Comparison of ENCODE assay signal across 25 cellular contexts in genomic region chrX:70046978-70047377, GRCh38. TPM values are rescaled to one million over a fixed set of nuclear protein-coding genes. Genes with fewer than 3 reads are reported as not detected.
A peak's percentile ranks its signal among the peaks of the same experiment; 100 is the strongest.
DNase-seq lines count a peak whose midpoint lies in the region; ATAC-seq and TF ChIP-seq lines count a peak whose summit lies in the region.
"Had no signal": no experiment of that assay in that cellular context is flagged by ENCODE, and none has a peak within 500 bp of the region (broad histone marks: within the 10 kb centered on the region; RNA-seq: fewer than 3 reads in every experiment).

No MANE protein-coding gene starts in this region.

- no peak for ATAC-seq in HG02981 (IDR thresholded peaks at IDR 0.05; ENCODE audit: unreplicated experiment)
- ATAC-seq: gastrocnemius medialis; natural killer cell treated with Interleukin-12 subunit alpha and Interleukin-12 subunit beta and Interleukin-15 and Interleukin-18, amount 100 ng/mL, for 72 hours had no signal

- TF ChIP-seq CTCF in RWPE1 (conservative IDR thresholded peaks at IDR 0.05; ENCODE audit: low read depth): no peak

- POLR2A ChIA-PET in RWPE1 (lab: Yijun Ruan, JAX; ENCODE audit: low non-redundant PET): no interaction called here

- peak overlapping the region; percentile 40; the same call in 1 of the 2 replicates for H3K27ac ChIP-seq in RWPE1
- H3K27ac ChIP-seq: gastrocnemius medialis, parathyroid adenoma, SJSA1, vagina had no signal

- CTCF ChIA-PET in RWPE1 (lab: Yijun Ruan, JAX): no interaction called here

- DNase-seq in EL (peak; percentile 58), RWPE1 (ENCODE audit: low spot score) (peak; percentile 31), dermis microvascular lymphatic vessel endothelial cell (ENCODE audit: low read depth in 2 of 2) (peak; percentile 46 to 82), myocyte (ENCODE audit: low read depth) (peak; percentile 28), ureter (ENCODE audit: low spot score) (no peak), midbrain (lab: John Stamatoyannopoulos, UW) (no peak)
- no peak for DNase-seq in stimulated activated CD4-positive, alpha-beta T cell treated with anti-CD3 and anti-CD28 coated beads, Interleukin-4, amount 100 ng/mL, for 4 hours
- DNase-seq: activated CD4-positive, alpha-beta memory T cell treated with anti-CD3 and anti-CD28 coated beads, Interleukin-2, amount 10 ng/mL, durations not matched to agents 7 days and 5 days; activated CD4-positive, CD25-positive, alpha-beta regulatory T cell; activated naive CD4-positive, alpha-beta T cell; cerebellar nuclear complex; DND-41; gastrocnemius medialis; kidney glomerular epithelial cell; MG63; NCI-H1436; NCI-H2171 treated with DMSO at 0.1 percent for 48 hours; NCI-H748 treated with DMSO at 0.1 percent for 48 hours; stimulated activated CD4-positive, alpha-beta T cell treated with anti-CD3 and anti-CD28 coated beads, Interleukin-2, amount 100 ng/mL, for 48 hours had no signal

RNA-seq across cellular contexts. Expression of gene AWAT2, which starts 2.8 kb away (rescaled TPM):
- 0.38 and 0.51 TPM in 2 replicates for total RNA-seq in dermis microvascular lymphatic vessel endothelial cell
- total RNA-seq in myocyte: not detected in 2 replicates
- polyA plus RNA-seq in myocyte (2012): not detected
- total RNA-seq in ureter: not detected
- total RNA-seq: activated CD4-positive, alpha-beta memory T cell treated with anti-CD3 and anti-CD28 coated beads, Interleukin-2, amount 10 ng/mL, durations not matched to agents 7 days and 5 days; gastrocnemius medialis; mesenteric fat pad; natural killer cell treated with Interleukin-12 subunit alpha and Interleukin-12 subunit beta and Interleukin-15 and Interleukin-18, amount 100 ng/mL, for 72 hours; SJSA1; vagina had no signal

RNA-seq across cellular contexts. Expression of gene OTUD6A, which starts 15.3 kb away (rescaled TPM):
- total RNA-seq in dermis microvascular lymphatic vessel endothelial cell (not detected in 2 replicates), myocyte (not detected in 2 replicates), ureter (not detected)
- not detected for polyA plus RNA-seq in myocyte (2012)
- total RNA-seq: activated CD4-positive, alpha-beta memory T cell treated with anti-CD3 and anti-CD28 coated beads, Interleukin-2, amount 10 ng/mL, durations not matched to agents 7 days and 5 days; gastrocnemius medialis; mesenteric fat pad; natural killer cell treated with Interleukin-12 subunit alpha and Interleukin-12 subunit beta and Interleukin-15 and Interleukin-18, amount 100 ng/mL, for 72 hours; SJSA1; vagina had no signal

Comparison
In these comparisons a context has a peak if more than half of its experiments do, and no peak if none do; other contexts are left out.
1. DNase-seq: peak in EL (single experiment), RWPE1 (single experiment), dermis microvascular lymphatic vessel endothelial cell (2 of 2) and myocyte (single experiment); none in ureter (single experiment), midbrain (single experiment) and stimulated activated CD4-positive, alpha-beta T cell treated with anti-CD3 and anti-CD28 coated beads, Interleukin-4, amount 100 ng/mL, for 4 hours (0 of 2).